25 cellular contexts compared by ENCODE assay signal in the genomic region with DNA sequence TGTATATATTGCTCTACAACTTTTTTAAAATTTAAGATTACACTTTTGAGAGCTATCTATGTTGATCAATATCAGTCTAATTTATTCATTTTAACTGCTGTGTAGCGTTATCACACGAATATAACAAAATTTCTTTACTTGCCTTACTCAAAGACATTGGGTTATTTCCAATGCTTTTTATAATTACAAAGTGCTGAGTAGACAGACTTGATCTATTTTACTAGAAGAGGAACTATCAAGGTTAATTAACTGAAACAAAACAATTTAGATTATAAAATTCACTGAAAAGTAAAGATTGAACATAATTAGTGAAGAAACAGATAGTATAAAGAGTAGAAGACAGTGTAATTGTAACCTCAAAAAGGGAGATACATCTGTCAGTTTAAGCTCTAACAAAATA.
"Had no signal": no experiment of that assay in that cellular context is flagged by ENCODE, and none has a peak within 500 bp of the region (broad histone marks: within the 10 kb centered on the region; RNA-seq: fewer than 3 reads in every experiment).

No MANE protein-coding gene starts in this region.

- H3K4me3 ChIP-seq: left lung, lower lobe of right lung, pancreas, prostate gland, smooth muscle cell, tibial nerve, uterus had no signal

- H3K4me1 ChIP-seq: lower lobe of right lung, pancreas, prostate gland, tibial nerve, uterus had no signal

- FAIRE-seq: kidney, pancreas had no signal

- H3K27ac ChIP-seq: left lung, lower lobe of right lung, pancreas, prostate gland, tibial nerve, uterus had no signal

- H3K27me3 ChIP-seq: left lung, pancreas, tibial nerve, uterus had no signal

- H3K4me2 ChIP-seq: smooth muscle cell had no signal

- H3K36me3 ChIP-seq: left lung, lower lobe of right lung, pancreas, prostate gland, tibial nerve, uterus had no signal

- H3K9me3 ChIP-seq: left lung, lower lobe of right lung, pancreas, prostate gland, tibial nerve, uterus had no signal

- ATAC-seq: left colon; left lung; lower lobe of right lung; naive thymus-derived CD8-positive, alpha-beta T cell; pancreas; right cardiac atrium; stimulated activated memory B cell treated with anti-CD40 and anti-IgM and Interleukin-4, amounts not matched to agents 10 μg/mL and 1 μg/mL and 100 μg/mL, for 72 hours; stimulated activated naive CD8-positive, alpha-beta T cell treated with anti-CD3 and anti-CD28 coated beads, Interleukin-15, amount 100 ng/mL, for 72 hours had no signal

- DNase-seq: hippocampal formation; kidney; left colon; left lung; lower lobe of right lung; mammary epithelial cell; mesenchymal stem cell; naive thymus-derived CD8-positive, alpha-beta T cell; nucleus accumbens; pancreas; posterior cingulate gyrus; retina; right cardiac atrium; stimulated activated CD4-positive, alpha-beta T cell treated with anti-CD3 and anti-CD28 coated beads, Interleukin-1b, Interleukin-23, amount 100 ng/mL, for 48 hours; stimulated activated CD4-positive, alpha-beta T cell treated with anti-CD3 and anti-CD28 coated beads, Interleukin-2, amount 100 ng/mL, for 48 hours; stimulated activated CD4-positive, alpha-beta T cell treated with anti-CD3 and anti-CD28 coated beads, Interleukin-4, amount 100 ng/mL, for 4 hours; stimulated activated CD8-positive, alpha-beta memory T cell treated with anti-CD3 and anti-CD28 coated beads, Interleukin-4, amount 100 ng/mL, for 48 hours; stimulated activated naive CD4-positive, alpha-beta T cell treated with Interleukin-2 at 50 U/mL for 16 hours; stimulated activated naive CD8-positive, alpha-beta T cell treated with anti-CD3 and anti-CD28 coated beads, Interleukin-15, amount 100 ng/mL, for 72 hours; substantia nigra; uterus had no signal
